In the genomic region with DNA sequence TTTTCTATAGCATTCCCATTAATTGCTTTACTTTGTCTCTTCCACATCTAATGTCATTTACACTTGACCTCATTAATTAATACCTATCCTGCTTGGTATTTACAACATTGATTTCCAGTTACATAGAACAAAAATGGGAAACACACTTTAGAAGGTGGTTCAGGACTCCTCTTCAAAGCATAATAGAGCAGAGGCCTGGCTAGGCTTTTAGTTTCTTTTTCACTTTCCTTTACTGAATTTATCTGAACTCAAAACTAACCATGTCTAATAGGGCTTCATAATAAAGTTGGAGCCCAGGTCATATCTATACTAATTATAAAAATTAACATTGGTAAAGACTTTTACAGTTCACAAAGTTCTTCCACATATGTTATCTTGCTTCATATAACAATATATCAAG, we compare ENCODE assay signal across 14 cellular contexts.
A peak's percentile ranks its signal among the peaks of the same experiment; 100 is the strongest.
DNase-seq lines count a peak whose midpoint lies in the region; ATAC-seq and TF ChIP-seq lines count a peak whose summit lies in the region.
"Had no signal": no experiment of that assay in that cellular context is flagged by ENCODE, and none has a peak within 500 bp of the region (broad histone marks: within the 10 kb centered on the region; RNA-seq: fewer than 3 reads in every experiment).

No MANE protein-coding gene starts in this region.

- TF ChIP-seq EP300 in sigmoid colon (IDR thresholded peaks at IDR 0.05): no peak

- H3K4me2 ChIP-seq in Loucy (ENCODE audit: low read depth, low read length, poor library complexity, severe bottlenecking): no peak overlapping the region
- H3K4me2 ChIP-seq: GM23338 had no signal

- peak overlapping the region; percentile 55; the same call in 1 of the 2 replicates for H2AFZ ChIP-seq in Loucy (ENCODE audit: low read length)

- no peaks in the 10 kb centered on the region for H3F3A ChIP-seq in Loucy (ENCODE audit: low read depth)

- H3K9ac ChIP-seq in Loucy (ENCODE audit: low read depth, low read length, poor library complexity, severe bottlenecking): no peak overlapping the region

- no peaks in the 10 kb centered on the region for H4K20me1 ChIP-seq in Loucy (ENCODE audit: insufficient read depth, low read length, poor library complexity, severe bottlenecking)

- no peak for TF ChIP-seq CTCF in Loucy (conservative IDR thresholded peaks at IDR 0.05; ENCODE audit: low read length)
- TF ChIP-seq CTCF in sigmoid colon (IDR thresholded peaks at IDR 0.05): no peak

- no peaks in the 10 kb centered on the region for H3K27me3 ChIP-seq in Loucy (ENCODE audit: insufficient read depth, low read length, poor library complexity, severe bottlenecking)
- no peaks in the 10 kb centered on the region for H3K27me3 ChIP-seq in sigmoid colon

- DNase-seq in anterior cingulate cortex (lab: John Stamatoyannopoulos, UW): no peak
- DNase-seq in NCI-H510A (lab: John Stamatoyannopoulos, UW): no peak
- no peak for DNase-seq in superior temporal gyrus (ENCODE audit: extremely low spot score)
- DNase-seq in sigmoid colon: no peak
- DNase-seq: C1 segment of cervical spinal cord; Calu3; CD4-positive, alpha-beta T cell; DMS 273 treated with DMSO at 0.1 percent for 48 hours; H7 had no signal

- H3K27ac ChIP-seq in sigmoid colon: no peak overlapping the region

- H3K4me3 ChIP-seq in Loucy (ENCODE audit: low read length, poor library complexity, severe bottlenecking) (no peak overlapping the region), sigmoid colon (no peak overlapping the region)
- H3K4me3 ChIP-seq: GM12878, GM23338 had no signal

- H3K79me2 ChIP-seq in Loucy (ENCODE audit: insufficient read depth, low read length): no peaks in the 10 kb centered on the region

- no peaks in the 10 kb centered on the region for H3K36me3 ChIP-seq in Loucy (ENCODE audit: insufficient read depth, low read length)
- H3K36me3 ChIP-seq in sigmoid colon: no peaks in the 10 kb centered on the region

- peak; percentile 60 for ATAC-seq in GM18867 (IDR thresholded peaks at IDR 0.05; ENCODE audit: unreplicated experiment)
- peak; percentile 52 for ATAC-seq in GM21717 (IDR thresholded peaks at IDR 0.05; ENCODE audit: unreplicated experiment)
- ATAC-seq: GM12878, GM23338 had no signal

- TF ChIP-seq POLR2A in sigmoid colon (IDR thresholded peaks at IDR 0.05): no peak

- no peaks in the 10 kb centered on the region for H3K9me2 ChIP-seq in Loucy (replicated peaks; ENCODE audit: low read depth, low read length)

- intact Hi-C loops in sigmoid colon (cut with DNase I): no loop called here

- H3K9me3 ChIP-seq in Loucy (ENCODE audit: insufficient read depth, low read depth, low read length): no peaks in the 10 kb centered on the region
- H3K9me3 ChIP-seq in sigmoid colon: no peaks in the 10 kb centered on the region

- H3K4me1 ChIP-seq in Loucy (ENCODE audit: insufficient read depth, low read length, poor library complexity, severe bottlenecking) (no peaks in the 10 kb centered on the region), sigmoid colon (no peaks in the 10 kb centered on the region)
